8 cellular contexts compared by ENCODE assay signal in genomic region chr12:4037747-4038312, GRCh38.
DNase-seq lines count a peak whose midpoint lies in the region; ATAC-seq, FAIRE-seq and TF ChIP-seq lines count a peak whose summit lies in the region.

No MANE protein-coding gene starts in this region.

- no peak overlapping the region for H3K4me3 ChIP-seq in ascending aorta
- H3K4me3 ChIP-seq in transverse colon = no peak overlapping the region

- TF ChIP-seq CTCF in ascending aorta (IDR thresholded peaks at IDR 0.05) = peak; percentile 59 to 77 (median 63)
- TF ChIP-seq CTCF in transverse colon (IDR thresholded peaks at IDR 0.05) = peak; percentile 70 to 79 (median 72)

- TF ChIP-seq POLR2A in transverse colon (IDR thresholded peaks at IDR 0.05) = no peak

- intact Hi-C loops in ascending aorta (cut with DNase I) (loop anchor here (1.0 kb wide), 3 partner anchors 43 to 239 kb away; no protein-coding TSS in a partner anchor), transverse colon (cut with DNase I; ENCODE audit: low total_unique reads) (loop anchor here (5.0 kb wide), 1 partner anchor 41 kb away; no protein-coding TSS in a partner anchor), posterior vena cava (cut with DNase I) (loop anchor here (2.0 to 10.0 kb wide), 3 partner anchors 151 to 237 kb away; partner anchors contain the start of gene CCND2 (in 1 of the 2))

- peak; percentile 63 for DNase-seq in D341Med (ENCODE audit: low spot score)
- DNase-seq in HTR-8/SVneo (ENCODE audit: insufficient read length, low spot score) = peak; percentile 67
- DNase-seq in ascending aorta (ENCODE audit: low spot score in 2 of 2) = no peak
- DNase-seq in kidney glomerular epithelial cell (lab: John Stamatoyannopoulos, UW) = peak; percentile 37
- DNase-seq in transverse colon = peak; percentile 46
- no peak for DNase-seq in posterior vena cava (ENCODE audit: low spot score)
- DNase-seq in NCI-H187 (lab: John Stamatoyannopoulos, UW) = no peak

- H3K36me3 ChIP-seq in ascending aorta (no peaks in the 10 kb centered on the region), transverse colon (no peaks in the 10 kb centered on the region)

- no peak for TF ChIP-seq EP300 in transverse colon (IDR thresholded peaks at IDR 0.05; ENCODE audit: low read depth)

- H3K9me3 ChIP-seq in ascending aorta (no peaks in the 10 kb centered on the region), transverse colon (no peaks in the 10 kb centered on the region)

- WGBS in transverse colon (ENCODE audit: low coverage in 1 of 2), 2 donors = 5 to 16% methylated on average over 3 to 4 of the region's 4 CpGs

- ATAC-seq in GM18861 (IDR thresholded peaks at IDR 0.05; ENCODE audit: unreplicated experiment) = no peak

- no peaks in the 10 kb centered on the region for H3K27me3 ChIP-seq in ascending aorta
- H3K27me3 ChIP-seq in transverse colon = no peaks in the 10 kb centered on the region

- FAIRE-seq in HTR-8/SVneo (lab: Jason Lieb, UNC) = peak; percentile 58

- H3K4me1 ChIP-seq in ascending aorta (no peaks in the 10 kb centered on the region), transverse colon (peaks cover 4 to 29% (median 17%) of the 10 kb centered on the region in 4 donors)

- H3K27ac ChIP-seq in ascending aorta (no peak overlapping the region), transverse colon (peak overlapping the region; percentile 65 to 78 (median 74))

- in situ Hi-C loops in transverse colon (cut with MboI; ENCODE audit: low pct_ligation_motif_present in 1 of 4, low pct_unique_long_range_greater_than_20kb in 1 of 4, low sequenced_read_pairs in 3 of 4) = loop anchor here in 2 of 4 donors (5.0 to 25.0 kb wide), 3 partner anchors 151 to 247 kb away; no protein-coding TSS in a partner anchor

Comparison
In these comparisons a context has a peak if more than half of its experiments do, and no peak if none do; other contexts are left out.
1. DNase-seq: peak in D341Med (single experiment), HTR-8/SVneo (single experiment), kidney glomerular epithelial cell (single experiment) and transverse colon (single experiment); none in ascending aorta (0 of 2), posterior vena cava (single experiment) and NCI-H187 (0 of 2).
2. H3K27ac ChIP-seq: peak in transverse colon (4 of 4); none in ascending aorta (0 of 2).